In the genomic region with DNA sequence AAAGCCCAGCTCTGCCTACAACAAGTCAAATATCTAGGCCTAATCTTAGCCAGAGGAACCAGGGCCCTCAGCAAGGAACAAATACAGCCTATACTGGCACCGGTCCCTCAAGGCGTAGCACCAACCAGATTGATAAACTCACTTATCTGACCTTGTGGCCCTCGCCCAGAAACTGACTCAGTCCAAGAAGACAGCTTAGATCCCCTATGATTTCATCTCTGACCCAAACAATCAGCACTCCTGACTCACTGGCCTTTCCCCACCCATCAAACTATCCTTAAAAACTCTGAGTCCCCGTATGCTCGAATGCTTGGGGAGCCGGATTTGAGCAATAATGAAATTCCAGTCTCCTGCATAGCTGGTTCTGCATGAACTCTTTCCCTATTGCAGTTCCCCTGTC, we compare ENCODE assay signal across 14 cellular contexts. TPM values are rescaled to one million over a fixed set of nuclear protein-coding genes. Genes with fewer than 3 reads are reported as not detected.
A peak's percentile ranks its signal among the peaks of the same experiment; 100 is the strongest.
DNase-seq lines count a peak whose midpoint lies in the region; ATAC-seq and TF ChIP-seq lines count a peak whose summit lies in the region.
"Had no signal": no experiment of that assay in that cellular context is flagged by ENCODE, and none has a peak within 500 bp of the region (broad histone marks: within the 10 kb centered on the region; RNA-seq: fewer than 3 reads in every experiment).

No MANE protein-coding gene starts in this region.

- peaks cover 41% of the 10 kb centered on the region for H3K9me3 Mint-ChIP-seq in nephron progenitor cell

- no peak for TF ChIP-seq POLR2A in lower leg skin (IDR thresholded peaks at IDR 0.05)

- H3K4me3 Mint-ChIP-seq in T-helper 17 cell (peak overlapping the region; percentile 62), nephron progenitor cell (peak overlapping the region; percentile 74)

- intact Hi-C loops in lower leg skin (cut with DNase I; ENCODE audit: low total_unique reads) = no loop called here

- 67 to 96% methylated on average over 6 of the region's 6 CpGs for WGBS in lower leg skin, 2 donors

- peak; percentile 15 for DNase-seq in Daoy (ENCODE audit: low read depth)
- DNase-seq in T-helper 17 cell = no peak
- no peak for DNase-seq in nephron progenitor cell
- no peak for DNase-seq in NCI-H187 (lab: John Stamatoyannopoulos, UW)
- DNase-seq in lower leg skin (ENCODE audit: low spot score in 2 of 2) = no peak
- DNase-seq: BE2C, brain microvascular endothelial cell, hypothalamus, Karpas-422, left colon, NCI-H1417 treated with DMSO at 0.1 percent for 48 hours had no signal

- no peak overlapping the region for H3K27ac Mint-ChIP-seq in T-helper 17 cell
- H3K27ac Mint-ChIP-seq in nephron progenitor cell = no peak overlapping the region

- H3K9me3 ChIP-seq in T-helper 17 cell (ENCODE audit: control insufficient read depth, low read length, poor library complexity, severe bottlenecking) = no peaks in the 10 kb centered on the region
- H3K9me3 ChIP-seq: BE2C had no signal

- TF ChIP-seq CTCF in nephron progenitor cell (IDR thresholded peaks at IDR 0.05) (no peak), lower leg skin (IDR thresholded peaks at IDR 0.05) (no peak)

- no peak for ATAC-seq in T-helper 17 cell
- ATAC-seq in esophagus mucosa = peak; percentile 80
- no peak for ATAC-seq in HG03457 (IDR thresholded peaks at IDR 0.05; ENCODE audit: unreplicated experiment)
- ATAC-seq in GM19395 (IDR thresholded peaks at IDR 0.05; ENCODE audit: unreplicated experiment) = no peak
- ATAC-seq: left colon had no signal

- H3K36me3 Mint-ChIP-seq in T-helper 17 cell (ENCODE audit: low read depth) (peaks cover 2% of the 10 kb centered on the region), nephron progenitor cell (ENCODE audit: low read depth) (peaks cover 13% of the 10 kb centered on the region)

- H3K27me3 Mint-ChIP-seq in T-helper 17 cell = peaks cover 37% of the 10 kb centered on the region
- H3K27me3 Mint-ChIP-seq in nephron progenitor cell (ENCODE audit: low read depth, poor library complexity) = peaks cover 39% of the 10 kb centered on the region

- H3K4me1 Mint-ChIP-seq in T-helper 17 cell = peaks cover 14% of the 10 kb centered on the region
- peaks cover 25% of the 10 kb centered on the region for H3K4me1 Mint-ChIP-seq in nephron progenitor cell

- no peak overlapping the region for H3K4me3 ChIP-seq in lower leg skin (ENCODE audit: low read depth, poor library complexity, severe bottlenecking)

RNA-seq across cellular contexts. Expression of gene SORD, which starts 1.7 kb away (rescaled TPM):
- total RNA-seq in Daoy (2014; rRNA removed; shearing (Covaris generic)) = 52.6 and 55.1 TPM in 2 replicates
- total RNA-seq in T-helper 17 cell (1 to 10 TPM; 2.1 to 3.7 TPM), esophagus mucosa (26.3 TPM), lower leg skin (10 to 100 TPM; 54.3 to 87.9 (median 83.9) TPM)
